ENCODE assay signal across 9 cellular contexts in genomic region chr21:45102391-45102932, GRCh38.
DNase-seq lines count a peak whose midpoint lies in the region; ATAC-seq and TF ChIP-seq lines count a peak whose summit lies in the region.
"Had no signal": no experiment of that assay in that cellular context is flagged by ENCODE, and none has a peak within 500 bp of the region (broad histone marks: within the 10 kb centered on the region; RNA-seq: fewer than 3 reads in every experiment).

No MANE protein-coding gene starts in this region.

- H3K9me2 ChIP-seq in OCI-LY1 (ENCODE audit: low read depth, low read length) = no peaks in the 10 kb centered on the region

- no peaks in the 10 kb centered on the region for H4K20me1 ChIP-seq in OCI-LY1 (ENCODE audit: insufficient read depth, low read length)

- no peaks in the 10 kb centered on the region for H3K4me1 ChIP-seq in OCI-LY1 (ENCODE audit: insufficient read depth, low read length, severe bottlenecking)

- no peak overlapping the region for H3K4me2 ChIP-seq in OCI-LY1 (ENCODE audit: low read length)

- H3K9ac ChIP-seq in OCI-LY1 (ENCODE audit: low read length) = no peak overlapping the region

- no peaks in the 10 kb centered on the region; the same call in 1 of the 2 replicates for H3K27me3 ChIP-seq in OCI-LY1 (ENCODE audit: insufficient read depth, low read length)
- H3K27me3 ChIP-seq: ovary had no signal

- TF ChIP-seq CTCF in OCI-LY1 (IDR thresholded peaks at IDR 0.05; ENCODE audit: low read length) = peak; percentile 20; the same call in 1 of the 2 replicates
- TF ChIP-seq CTCF in retinal pigment epithelial cell (conservative IDR thresholded peaks at IDR 0.05; ENCODE audit: low read depth, low read length) = peak; percentile 45

- no peak overlapping the region for H2AFZ ChIP-seq in OCI-LY1 (ENCODE audit: low read length)

- no peaks in the 10 kb centered on the region; the same call in 1 of the 2 replicates for H3K9me3 ChIP-seq in OCI-LY1 (ENCODE audit: low read length)
- H3K9me3 ChIP-seq: ovary had no signal

- no peaks in the 10 kb centered on the region for H3K79me2 ChIP-seq in OCI-LY1 (ENCODE audit: insufficient read depth, low read length)

- no peak for ATAC-seq in GM21367 (IDR thresholded peaks at IDR 0.05; ENCODE audit: unreplicated experiment)

- H3K4me3 ChIP-seq in OCI-LY1 (ENCODE audit: low read depth, low read length, poor library complexity, severe bottlenecking) (no peak overlapping the region), retinal pigment epithelial cell (ENCODE audit: low read length) (no peak overlapping the region)
- H3K4me3 ChIP-seq: ovary had no signal

- no peaks in the 10 kb centered on the region for H3F3A ChIP-seq in OCI-LY1 (ENCODE audit: insufficient read depth, low read length)

- H3K27ac ChIP-seq in OCI-LY1 (ENCODE audit: low read depth, low read length, poor library complexity, severe bottlenecking) = no peak overlapping the region
- H3K27ac ChIP-seq in epithelial cell of prostate = peak overlapping the region; percentile 57
- H3K27ac ChIP-seq: ovary had no signal

- DNase-seq in GM04504 (ENCODE audit: low read depth) (peak; percentile 42), epithelial cell of prostate (ENCODE audit: low read depth, low spot score) (no peak), retinal pigment epithelial cell (ENCODE audit: low read depth) (peak; percentile 40), NCI-H1417 (lab: John Stamatoyannopoulos, UW) (no peak), kidney glomerular epithelial cell (lab: John Stamatoyannopoulos, UW) (no peak), C1 segment of cervical spinal cord (lab: John Stamatoyannopoulos, UW) (no peak)
- DNase-seq: ovary had no signal

- H3K36me3 ChIP-seq in OCI-LY1 (ENCODE audit: insufficient read depth, low read length) = no peaks in the 10 kb centered on the region
- H3K36me3 ChIP-seq: ovary had no signal

Comparison
In these comparisons a context has a peak if more than half of its experiments do, and no peak if none do; other contexts are left out.
1. DNase-seq: peak in GM04504 (single experiment) and retinal pigment epithelial cell (single experiment); none in epithelial cell of prostate (single experiment), NCI-H1417 (0 of 3), kidney glomerular epithelial cell (single experiment) and C1 segment of cervical spinal cord (0 of 14).